Comparison of ENCODE assay signal across 11 cellular contexts in genomic region chr1:942864-943533, GRCh38. TPM values are rescaled to one million over a fixed set of nuclear protein-coding genes. Genes with fewer than 3 reads are reported as not detected.
DNase-seq lines count a peak whose midpoint lies in the region; ATAC-seq and TF ChIP-seq lines count a peak whose summit lies in the region.
"Had no signal": no experiment of that assay in that cellular context is flagged by ENCODE, and none has a peak within 500 bp of the region (broad histone marks: within the 10 kb centered on the region; RNA-seq: fewer than 3 reads in every experiment).

No MANE protein-coding gene starts in this region.

- H3K9me3 ChIP-seq in SJCRH30 (replicated peaks) (no peaks in the 10 kb centered on the region), prostate gland (no peaks in the 10 kb centered on the region)

- H3K4me3 ChIP-seq in SJCRH30 (peak overlapping the region; percentile 65), fibroblast of villous mesenchyme (ENCODE audit: low read depth, low read length) (peak overlapping the region; percentile 55), prostate gland (peak overlapping the region; percentile 21 to 31)

- intact Hi-C loops in prostate gland (cut with DNase I): no loop called here

- H3K4me1 Mint-ChIP-seq in stimulated activated naive CD8-positive, alpha-beta T cell treated with anti-CD3 and anti-CD28 coated beads, Interleukin-15, amount 100 ng/mL, for 72 hours: peaks cover 23% of the 10 kb centered on the region

- no peaks in the 10 kb centered on the region for H3K9me3 Mint-ChIP-seq in stimulated activated naive CD8-positive, alpha-beta T cell treated with anti-CD3 and anti-CD28 coated beads, Interleukin-15, amount 100 ng/mL, for 72 hours

- peaks cover 45% of the 10 kb centered on the region for H3K4me1 ChIP-seq in SJCRH30
- H3K4me1 ChIP-seq in prostate gland (replicated peaks): peaks cover 18% of the 10 kb centered on the region

- TF ChIP-seq POLR2A in GM19193 (IDR thresholded peaks at IDR 0.05; ENCODE audit: extremely low read depth, insufficient read depth, insufficient read length) (peak; percentile 45), prostate gland (IDR thresholded peaks at IDR 0.05) (no peak)

- H3K27ac Mint-ChIP-seq in stimulated activated naive CD8-positive, alpha-beta T cell treated with anti-CD3 and anti-CD28 coated beads, Interleukin-15, amount 100 ng/mL, for 72 hours: no peak overlapping the region

- H3K27me3 Mint-ChIP-seq in stimulated activated naive CD8-positive, alpha-beta T cell treated with anti-CD3 and anti-CD28 coated beads, Interleukin-15, amount 100 ng/mL, for 72 hours: peaks cover 41% of the 10 kb centered on the region

- H3K27ac ChIP-seq in SJCRH30 (peak overlapping the region; percentile 83), prostate gland (peak overlapping the region; percentile 30 to 41)

- TF ChIP-seq CTCF in fibroblast of villous mesenchyme (IDR thresholded peaks at IDR 0.05; ENCODE audit: insufficient read depth, low read depth, low read length): no peak
- no peak for TF ChIP-seq CTCF in prostate gland (IDR thresholded peaks at IDR 0.05)

- peak; percentile 83 to 92 for DNase-seq in SJCRH30
- peak; percentile 72 for DNase-seq in fibroblast of villous mesenchyme (ENCODE audit: low read depth)
- no peak for DNase-seq in prostate gland (ENCODE audit: low spot score)
- no peak for DNase-seq in DMS79 treated with DMSO at 0.1 percent for 48 hours (lab: John Stamatoyannopoulos, UW)
- DNase-seq in OCI-M1 (lab: John Stamatoyannopoulos, UW): no peak
- DNase-seq in stimulated activated naive CD8-positive, alpha-beta T cell treated with anti-CD3 and anti-CD28 coated beads, Interleukin-15, amount 100 ng/mL, for 72 hours: no peak
- DNase-seq: amniotic stem cell; stimulated activated CD4-positive, alpha-beta T cell treated with anti-CD3 and anti-CD28 coated beads, Interleukin-4, amount 100 ng/mL, for 1 hour; T-helper 1 cell had no signal

- H3K27me3 ChIP-seq in SJCRH30 (no peaks in the 10 kb centered on the region), prostate gland (replicated peaks; ENCODE audit: insufficient read depth) (no peaks in the 10 kb centered on the region)

- WGBS in prostate gland: 16% methylated on average over 27 of the region's 27 CpGs

- H3K4me3 Mint-ChIP-seq in stimulated activated naive CD8-positive, alpha-beta T cell treated with anti-CD3 and anti-CD28 coated beads, Interleukin-15, amount 100 ng/mL, for 72 hours: no peak overlapping the region

- no peak for ATAC-seq in GM18858 (IDR thresholded peaks at IDR 0.05; ENCODE audit: unreplicated experiment)
- no peak for ATAC-seq in stimulated activated naive CD8-positive, alpha-beta T cell treated with anti-CD3 and anti-CD28 coated beads, Interleukin-15, amount 100 ng/mL, for 72 hours

- H3K36me3 ChIP-seq in SJCRH30: peaks cover 36% of the 10 kb centered on the region
- H3K36me3 ChIP-seq in prostate gland: peaks cover 0 to 11% of the 10 kb centered on the region in 2 donors

RNA-seq across cellular contexts. Expression of gene NOC2L, which starts 16.1 kb away (rescaled TPM):
- 147 and 150 TPM in 2 replicates for total RNA-seq in SJCRH30 (2014; rRNA removed; shearing (Covaris generic))
- total RNA-seq in fibroblast of villous mesenchyme: 66.7 and 76.9 TPM in 2 replicates
- 10 to 100 TPM; 43.2 to 65.5 TPM for total RNA-seq in prostate gland

RNA-seq across cellular contexts. Expression of gene KLHL17, which starts 17.4 kb away (rescaled TPM):
- total RNA-seq in SJCRH30 (2014; rRNA removed; shearing (Covaris generic)): 8.4 and 15.1 TPM in 2 replicates
- total RNA-seq in fibroblast of villous mesenchyme (6.0 and 9.3 TPM in 2 replicates), prostate gland (10 to 100 TPM; 10.9 to 24.5 TPM)

RNA-seq across cellular contexts. Expression of gene SAMD11, which starts 19.3 kb away (rescaled TPM):
- total RNA-seq in SJCRH30 (2014; rRNA removed; shearing (Covaris generic)): 39.0 and 39.2 TPM in 2 replicates
- total RNA-seq in fibroblast of villous mesenchyme: 2.2 and 7.7 TPM in 2 replicates
- total RNA-seq in prostate gland: 10 to 100 TPM in 1 of 2 donors, 1 to 10 TPM in 1; 4.5 to 61.6 TPM

RNA-seq across cellular contexts. Expression of gene PLEKHN1, which starts 23.3 kb away (rescaled TPM):
- total RNA-seq in SJCRH30 (2014; rRNA removed; shearing (Covaris generic)): 0.04 and 0.05 TPM in 2 replicates
- total RNA-seq in fibroblast of villous mesenchyme (1.7 and 1.9 TPM in 2 replicates), prostate gland (1 to 10 TPM; 1.4 to 6.4 TPM)

RNA-seq across cellular contexts. Expression of gene PERM1, which starts 38.9 kb away (rescaled TPM):
- total RNA-seq in SJCRH30 (2014; rRNA removed; shearing (Covaris generic)): 0.13 TPM in 1 of 2 replicates, not detected in the other
- total RNA-seq in fibroblast of villous mesenchyme: under 0.01 and 0.43 TPM in 2 replicates
- total RNA-seq in prostate gland: 1 to 10 TPM in 1 of 2 donors, under 1 TPM in 1; 0.80 to 3.9 TPM

Comparison
In these comparisons a context has a peak if more than half of its experiments do, and no peak if none do; other contexts are left out.
1. DNase-seq: peak in SJCRH30 (2 of 2) and fibroblast of villous mesenchyme (single experiment); none in prostate gland (single experiment), DMS79 treated with DMSO at 0.1 percent for 48 hours (single experiment), OCI-M1 (single experiment) and stimulated activated naive CD8-positive, alpha-beta T cell treated with anti-CD3 and anti-CD28 coated beads, Interleukin-15, amount 100 ng/mL, for 72 hours (0 of 2).
2. Peak in every context shown above with its lines, with median percentiles within 50 percentile points of each other: H3K4me3 ChIP-seq.